In the genomic region with DNA sequence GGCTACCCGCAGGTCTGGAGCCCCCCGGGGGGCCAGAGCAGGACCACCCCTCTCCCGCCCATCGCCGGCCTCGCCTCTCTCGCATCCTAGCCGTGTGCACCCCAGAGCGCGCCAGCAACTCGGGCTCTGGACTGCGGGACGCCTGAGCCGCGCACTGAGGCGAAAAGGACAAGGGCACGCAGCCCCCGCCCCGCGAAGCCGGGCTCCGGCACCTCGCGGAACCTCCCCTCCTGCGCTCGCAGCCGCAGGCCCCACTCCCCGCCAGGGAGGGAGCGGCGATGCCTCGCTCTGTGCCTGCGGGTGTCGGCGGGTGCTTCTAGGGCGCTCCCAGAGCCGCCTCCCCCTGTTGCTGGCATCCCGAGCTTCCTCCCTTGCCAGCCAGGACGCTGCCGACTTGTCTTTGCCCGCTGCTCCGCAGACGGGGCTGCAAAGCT, we compare ENCODE assay signal across 1 cellular context.
TF ChIP-seq lines count a peak whose summit lies in the region.

A gene (plus strand): TSS at position 104 of the 434 bp plus-strand sequence. CDS start 907 bp downstream, outside the sequence.

TF ChIP-seq in HEK293, 187 proteins besides CTCF, POLR2A, EP300 and RAD21 (continued from another document and continues in another):
- TF ChIP-seq RBAK (tag by site-specific recombination; IDR thresholded peaks at IDR 0.05) (no peak), BCL11B (tag by site-specific recombination; IDR thresholded peaks at IDR 0.05; ENCODE audit: low read depth) (no peak), SCRT2 (tag by site-specific recombination; IDR thresholded peaks at IDR 0.05) (no peak), ZNF654 (tag by site-specific recombination; IDR thresholded peaks at IDR 0.05; ENCODE audit: low read depth) (no peak), ZNF324 (tag by site-specific recombination; IDR thresholded peaks at IDR 0.05) (no peak), ZNF600 (tag by site-specific recombination; IDR thresholded peaks at IDR 0.05) (no peak), ZNF391 (tag by site-specific recombination; IDR thresholded peaks at IDR 0.05; ENCODE audit: borderline replicate concordance, low read depth) (no peak), ZNF623 (tag by site-specific recombination; IDR thresholded peaks at IDR 0.05) (no peak), ZFHX2 (tag by site-specific recombination; conservative IDR thresholded peaks at IDR 0.05) (no peak), ZNF549 (tag by site-specific recombination; IDR thresholded peaks at IDR 0.05) (no peak), ZNF514 (tag by site-specific recombination; IDR thresholded peaks at IDR 0.05) (no peak), GLIS1 (tag by site-specific recombination; IDR thresholded peaks at IDR 0.05) (peak; percentile 65), ZNF292 (tag by site-specific recombination; IDR thresholded peaks at IDR 0.05; ENCODE audit: borderline replicate concordance, low read depth) (no peak), ZNF132 (tag by site-specific recombination; IDR thresholded peaks at IDR 0.05; ENCODE audit: borderline replicate concordance) (no peak), ZNF37A (tag by site-specific recombination; IDR thresholded peaks at IDR 0.05) (no peak), ZNF133 (tag by site-specific recombination; IDR thresholded peaks at IDR 0.05) (no peak), SALL2 (tag by site-specific recombination; IDR thresholded peaks at IDR 0.05; ENCODE audit: borderline replicate concordance) (no peak), KLF8 (tag by site-specific recombination; IDR thresholded peaks at IDR 0.05) (no peak; the same call in 1 of the 2 replicates), ZNF19 (tag by site-specific recombination; IDR thresholded peaks at IDR 0.05; ENCODE audit: low read depth) (no peak), ZXDB (tag by site-specific recombination; IDR thresholded peaks at IDR 0.05) (no peak), MZF1 (tag by site-specific recombination; IDR thresholded peaks at IDR 0.05; ENCODE audit: borderline replicate concordance) (no peak), ZNF561 (tag by site-specific recombination; IDR thresholded peaks at IDR 0.05; ENCODE audit: borderline replicate concordance) (no peak), ZNF335 (tag by site-specific recombination; conservative IDR thresholded peaks at IDR 0.05) (peak; percentile 90), ZNF785 (tag by site-specific recombination; IDR thresholded peaks at IDR 0.05) (no peak), ZNF664 (tag by site-specific recombination; IDR thresholded peaks at IDR 0.05) (no peak), ZNF433 (tag by site-specific recombination; IDR thresholded peaks at IDR 0.05; ENCODE audit: low read depth) (no peak), ZNF658 (tag by site-specific recombination; IDR thresholded peaks at IDR 0.05) (no peak), ZNF140 (tag by site-specific recombination; IDR thresholded peaks at IDR 0.05) (no peak), ZNF843 (tag by site-specific recombination; IDR thresholded peaks at IDR 0.05) (no peak), ZNF10 (tag by site-specific recombination; IDR thresholded peaks at IDR 0.05) (no peak), ZNF560 (tag by site-specific recombination; IDR thresholded peaks at IDR 0.05; ENCODE audit: borderline replicate concordance) (no peak), BCL11A (tag by site-specific recombination; IDR thresholded peaks at IDR 0.05; ENCODE audit: low read depth) (no peak), ZBTB21 (tag by site-specific recombination; IDR thresholded peaks at IDR 0.05) (no peak), OSR2 (tag by site-specific recombination; IDR thresholded peaks at IDR 0.05) (no peak), ZNF629 (tag by site-specific recombination; IDR thresholded peaks at IDR 0.05) (no peak), ZNF341 (tag by site-specific recombination; IDR thresholded peaks at IDR 0.05; ENCODE audit: low read depth) (no peak; the same call in 1 of the 2 replicates), KLF16 (tag by site-specific recombination; IDR thresholded peaks at IDR 0.05) (no peak; the same call in 1 of the 2 replicates), ZNF394 (tag by site-specific recombination; IDR thresholded peaks at IDR 0.05; ENCODE audit: borderline replicate concordance) (peak; percentile 69), KLF9 (tag by site-specific recombination; IDR thresholded peaks at IDR 0.05; ENCODE audit: low read depth) (0 out of 2 replicates have a peak, but pooled peaks have one; percentile 13), ZNF223 (tag by site-specific recombination; IDR thresholded peaks at IDR 0.05) (no peak), ZNF221 (tag by site-specific recombination; IDR thresholded peaks at IDR 0.05; ENCODE audit: borderline replicate concordance) (no peak)
- TF ChIP-seq, protein P1, sequence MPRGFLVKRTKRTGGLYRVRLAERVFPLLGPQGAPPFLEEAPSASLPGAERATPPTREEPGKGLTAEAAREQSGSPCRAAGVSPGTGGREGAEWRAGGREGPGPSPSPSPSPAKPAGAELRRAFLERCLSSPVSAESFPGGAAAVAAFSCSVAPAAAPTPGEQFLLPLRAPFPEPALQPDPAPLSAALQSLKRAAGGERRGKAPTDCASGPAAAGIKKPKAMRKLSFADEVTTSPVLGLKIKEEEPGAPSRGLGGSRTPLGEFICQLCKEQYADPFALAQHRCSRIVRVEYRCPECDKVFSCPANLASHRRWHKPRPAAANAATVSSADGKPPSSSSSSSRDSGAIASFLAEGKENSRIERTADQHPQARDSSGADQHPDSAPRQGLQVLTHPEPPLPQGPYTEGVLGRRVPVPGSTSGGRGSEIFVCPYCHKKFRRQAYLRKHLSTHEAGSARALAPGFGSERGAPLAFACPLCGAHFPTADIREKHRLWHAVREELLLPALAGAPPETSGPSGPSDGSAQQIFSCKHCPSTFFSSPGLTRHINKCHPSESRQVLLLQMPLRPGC (tag by site-specific recombination; IDR thresholded peaks at IDR 0.05), result no peak
- TF ChIP-seq, protein P2, sequence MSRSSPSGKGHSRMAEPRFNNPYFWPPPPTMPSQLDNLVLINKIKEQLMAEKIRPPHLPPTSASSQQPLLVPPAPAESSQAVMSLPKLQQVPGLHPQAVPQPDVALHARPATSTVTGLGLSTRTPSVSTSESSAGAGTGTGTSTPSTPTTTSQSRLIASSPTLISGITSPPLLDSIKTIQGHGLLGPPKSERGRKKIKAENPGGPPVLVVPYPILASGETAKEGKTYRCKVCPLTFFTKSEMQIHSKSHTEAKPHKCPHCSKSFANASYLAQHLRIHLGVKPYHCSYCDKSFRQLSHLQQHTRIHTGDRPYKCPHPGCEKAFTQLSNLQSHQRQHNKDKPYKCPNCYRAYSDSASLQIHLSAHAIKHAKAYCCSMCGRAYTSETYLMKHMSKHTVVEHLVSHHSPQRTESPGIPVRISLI (tag by site-specific recombination; IDR thresholded peaks at IDR 0.05), result no peak
- TF ChIP-seq, protein P3, sequence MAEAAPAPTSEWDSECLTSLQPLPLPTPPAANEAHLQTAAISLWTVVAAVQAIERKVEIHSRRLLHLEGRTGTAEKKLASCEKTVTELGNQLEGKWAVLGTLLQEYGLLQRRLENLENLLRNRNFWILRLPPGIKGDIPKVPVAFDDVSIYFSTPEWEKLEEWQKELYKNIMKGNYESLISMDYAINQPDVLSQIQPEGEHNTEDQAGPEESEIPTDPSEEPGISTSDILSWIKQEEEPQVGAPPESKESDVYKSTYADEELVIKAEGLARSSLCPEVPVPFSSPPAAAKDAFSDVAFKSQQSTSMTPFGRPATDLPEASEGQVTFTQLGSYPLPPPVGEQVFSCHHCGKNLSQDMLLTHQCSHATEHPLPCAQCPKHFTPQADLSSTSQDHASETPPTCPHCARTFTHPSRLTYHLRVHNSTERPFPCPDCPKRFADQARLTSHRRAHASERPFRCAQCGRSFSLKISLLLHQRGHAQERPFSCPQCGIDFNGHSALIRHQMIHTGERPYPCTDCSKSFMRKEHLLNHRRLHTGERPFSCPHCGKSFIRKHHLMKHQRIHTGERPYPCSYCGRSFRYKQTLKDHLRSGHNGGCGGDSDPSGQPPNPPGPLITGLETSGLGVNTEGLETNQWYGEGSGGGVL (tag by site-specific recombination; IDR thresholded peaks at IDR 0.05), result no peak
- TF ChIP-seq, protein P4, sequence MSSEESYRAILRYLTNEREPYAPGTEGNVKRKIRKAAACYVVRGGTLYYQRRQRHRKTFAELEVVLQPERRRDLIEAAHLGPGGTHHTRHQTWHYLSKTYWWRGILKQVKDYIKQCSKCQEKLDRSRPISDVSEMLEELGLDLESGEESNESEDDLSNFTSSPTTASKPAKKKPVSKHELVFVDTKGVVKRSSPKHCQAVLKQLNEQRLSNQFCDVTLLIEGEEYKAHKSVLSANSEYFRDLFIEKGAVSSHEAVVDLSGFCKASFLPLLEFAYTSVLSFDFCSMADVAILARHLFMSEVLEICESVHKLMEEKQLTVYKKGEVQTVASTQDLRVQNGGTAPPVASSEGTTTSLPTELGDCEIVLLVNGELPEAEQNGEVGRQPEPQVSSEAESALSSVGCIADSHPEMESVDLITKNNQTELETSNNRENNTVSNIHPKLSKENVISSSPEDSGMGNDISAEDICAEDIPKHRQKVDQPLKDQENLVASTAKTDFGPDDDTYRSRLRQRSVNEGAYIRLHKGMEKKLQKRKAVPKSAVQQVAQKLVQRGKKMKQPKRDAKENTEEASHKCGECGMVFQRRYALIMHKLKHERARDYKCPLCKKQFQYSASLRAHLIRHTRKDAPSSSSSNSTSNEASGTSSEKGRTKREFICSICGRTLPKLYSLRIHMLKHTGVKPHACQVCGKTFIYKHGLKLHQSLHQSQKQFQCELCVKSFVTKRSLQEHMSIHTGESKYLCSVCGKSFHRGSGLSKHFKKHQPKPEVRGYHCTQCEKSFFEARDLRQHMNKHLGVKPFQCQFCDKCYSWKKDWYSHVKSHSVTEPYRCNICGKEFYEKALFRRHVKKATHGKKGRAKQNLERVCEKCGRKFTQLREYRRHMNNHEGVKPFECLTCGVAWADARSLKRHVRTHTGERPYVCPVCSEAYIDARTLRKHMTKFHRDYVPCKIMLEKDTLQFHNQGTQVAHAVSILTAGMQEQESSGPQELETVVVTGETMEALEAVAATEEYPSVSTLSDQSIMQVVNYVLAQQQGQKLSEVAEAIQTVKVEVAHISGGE (tag by site-specific recombination; conservative IDR thresholded peaks at IDR 0.05; ENCODE audit: low read depth), result 0 out of 2 replicates have a peak, but pooled peaks have one; percentile 9
- TF ChIP-seq, protein P5, sequence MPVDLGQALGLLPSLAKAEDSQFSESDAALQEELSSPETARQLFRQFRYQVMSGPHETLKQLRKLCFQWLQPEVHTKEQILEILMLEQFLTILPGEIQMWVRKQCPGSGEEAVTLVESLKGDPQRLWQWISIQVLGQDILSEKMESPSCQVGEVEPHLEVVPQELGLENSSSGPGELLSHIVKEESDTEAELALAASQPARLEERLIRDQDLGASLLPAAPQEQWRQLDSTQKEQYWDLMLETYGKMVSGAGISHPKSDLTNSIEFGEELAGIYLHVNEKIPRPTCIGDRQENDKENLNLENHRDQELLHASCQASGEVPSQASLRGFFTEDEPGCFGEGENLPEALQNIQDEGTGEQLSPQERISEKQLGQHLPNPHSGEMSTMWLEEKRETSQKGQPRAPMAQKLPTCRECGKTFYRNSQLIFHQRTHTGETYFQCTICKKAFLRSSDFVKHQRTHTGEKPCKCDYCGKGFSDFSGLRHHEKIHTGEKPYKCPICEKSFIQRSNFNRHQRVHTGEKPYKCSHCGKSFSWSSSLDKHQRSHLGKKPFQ (tag by site-specific recombination; IDR thresholded peaks at IDR 0.05), result no peak
- TF ChIP-seq, protein P6, sequence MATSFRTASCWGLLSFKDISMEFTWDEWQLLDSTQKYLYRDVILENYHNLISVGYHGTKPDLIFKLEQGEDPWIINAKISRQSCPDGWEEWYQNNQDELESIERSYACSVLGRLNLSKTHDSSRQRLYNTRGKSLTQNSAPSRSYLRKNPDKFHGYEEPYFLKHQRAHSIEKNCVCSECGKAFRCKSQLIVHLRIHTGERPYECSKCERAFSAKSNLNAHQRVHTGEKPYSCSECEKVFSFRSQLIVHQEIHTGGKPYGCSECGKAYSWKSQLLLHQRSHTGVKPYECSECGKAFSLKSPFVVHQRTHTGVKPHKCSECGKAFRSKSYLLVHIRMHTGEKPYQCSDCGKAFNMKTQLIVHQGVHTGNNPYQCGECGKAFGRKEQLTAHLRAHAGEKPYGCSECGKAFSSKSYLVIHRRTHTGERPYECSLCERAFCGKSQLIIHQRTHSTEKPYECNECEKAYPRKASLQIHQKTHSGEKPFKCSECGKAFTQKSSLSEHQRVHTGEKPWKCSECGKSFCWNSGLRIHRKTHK (tag by site-specific recombination; IDR thresholded peaks at IDR 0.05), result no peak
- TF ChIP-seq, protein P7, sequence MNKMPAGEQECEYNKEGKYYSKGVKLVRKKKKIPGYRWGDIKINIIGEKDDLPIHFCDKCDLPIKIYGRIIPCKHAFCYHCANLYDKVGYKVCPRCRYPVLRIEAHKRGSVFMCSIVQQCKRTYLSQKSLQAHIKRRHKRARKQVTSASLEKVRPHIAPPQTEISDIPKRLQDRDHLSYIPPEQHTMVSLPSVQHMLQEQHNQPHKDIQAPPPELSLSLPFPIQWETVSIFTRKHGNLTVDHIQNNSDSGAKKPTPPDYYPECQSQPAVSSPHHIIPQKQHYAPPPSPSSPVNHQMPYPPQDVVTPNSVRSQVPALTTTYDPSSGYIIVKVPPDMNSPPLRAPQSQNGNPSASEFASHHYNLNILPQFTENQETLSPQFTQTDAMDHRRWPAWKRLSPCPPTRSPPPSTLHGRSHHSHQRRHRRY (tag by site-specific recombination; IDR thresholded peaks at IDR 0.05), result no peak
- TF ChIP-seq, protein P8, sequence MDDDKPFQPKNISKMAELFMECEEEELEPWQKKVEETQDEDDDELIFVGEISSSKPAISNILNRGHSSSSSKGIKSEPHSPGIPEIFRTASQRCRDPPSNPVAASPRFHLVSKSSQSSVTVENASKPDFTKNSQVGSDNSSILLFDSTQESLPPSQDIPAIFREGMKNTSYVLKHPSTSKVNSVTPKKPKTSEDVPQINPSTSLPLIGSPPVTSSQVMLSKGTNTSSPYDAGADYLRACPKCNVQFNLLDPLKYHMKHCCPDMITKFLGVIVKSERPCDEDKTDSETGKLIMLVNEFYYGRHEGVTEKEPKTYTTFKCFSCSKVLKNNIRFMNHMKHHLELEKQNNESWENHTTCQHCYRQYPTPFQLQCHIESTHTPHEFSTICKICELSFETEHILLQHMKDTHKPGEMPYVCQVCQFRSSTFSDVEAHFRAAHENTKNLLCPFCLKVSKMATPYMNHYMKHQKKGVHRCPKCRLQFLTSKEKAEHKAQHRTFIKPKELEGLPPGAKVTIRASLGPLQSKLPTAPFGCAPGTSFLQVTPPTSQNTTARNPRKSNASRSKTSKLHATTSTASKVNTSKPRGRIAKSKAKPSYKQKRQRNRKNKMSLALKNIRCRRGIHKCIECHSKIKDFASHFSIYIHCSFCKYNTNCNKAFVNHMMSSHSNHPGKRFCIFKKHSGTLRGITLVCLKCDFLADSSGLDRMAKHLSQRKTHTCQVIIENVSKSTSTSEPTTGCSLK (tag by site-specific recombination; IDR thresholded peaks at IDR 0.05), result no peak
- TF ChIP-seq, protein P9, sequence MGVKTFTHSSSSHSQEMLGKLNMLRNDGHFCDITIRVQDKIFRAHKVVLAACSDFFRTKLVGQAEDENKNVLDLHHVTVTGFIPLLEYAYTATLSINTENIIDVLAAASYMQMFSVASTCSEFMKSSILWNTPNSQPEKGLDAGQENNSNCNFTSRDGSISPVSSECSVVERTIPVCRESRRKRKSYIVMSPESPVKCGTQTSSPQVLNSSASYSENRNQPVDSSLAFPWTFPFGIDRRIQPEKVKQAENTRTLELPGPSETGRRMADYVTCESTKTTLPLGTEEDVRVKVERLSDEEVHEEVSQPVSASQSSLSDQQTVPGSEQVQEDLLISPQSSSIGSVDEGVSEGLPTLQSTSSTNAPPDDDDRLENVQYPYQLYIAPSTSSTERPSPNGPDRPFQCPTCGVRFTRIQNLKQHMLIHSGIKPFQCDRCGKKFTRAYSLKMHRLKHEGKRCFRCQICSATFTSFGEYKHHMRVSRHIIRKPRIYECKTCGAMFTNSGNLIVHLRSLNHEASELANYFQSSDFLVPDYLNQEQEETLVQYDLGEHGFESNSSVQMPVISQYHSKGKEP (tag by site-specific recombination; IDR thresholded peaks at IDR 0.05), result no peak
